11 cellular contexts compared by ENCODE assay signal in the genomic region with DNA sequence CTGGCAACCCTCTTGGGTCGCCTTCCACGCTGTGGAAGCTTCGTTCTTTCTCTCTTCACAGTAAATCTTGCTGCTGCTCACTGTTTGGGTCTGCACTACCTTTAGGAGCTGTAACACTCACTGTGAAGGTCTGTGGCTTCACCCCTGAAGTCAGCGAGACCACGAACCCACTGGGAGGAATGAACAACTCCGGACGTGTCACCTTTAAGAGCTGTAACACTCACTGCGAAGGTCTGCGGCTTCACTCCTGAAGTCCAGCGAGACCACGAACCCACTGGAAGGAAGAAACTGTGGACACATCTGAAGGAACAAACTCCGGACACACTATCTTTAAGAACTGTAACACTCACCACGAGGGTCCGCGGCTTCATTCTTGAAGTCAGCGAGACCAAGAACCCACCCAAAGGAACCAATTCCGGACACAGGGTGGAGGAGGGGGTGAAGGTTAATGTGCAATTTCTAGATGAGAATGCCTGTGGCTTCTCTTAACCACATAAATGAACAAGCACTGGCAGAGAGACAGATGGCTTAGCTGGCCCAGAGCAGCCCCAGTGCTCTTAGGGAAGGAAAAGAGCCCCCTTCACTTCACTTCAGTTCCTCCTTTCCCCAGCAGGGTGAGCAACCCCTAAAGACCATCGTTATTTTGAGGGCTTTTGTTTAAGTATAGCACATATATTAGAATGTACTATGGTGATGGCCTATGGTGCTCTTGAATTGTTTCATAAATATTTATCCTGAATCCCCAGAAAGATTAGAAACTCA.
DNase-seq lines count a peak whose midpoint lies in the region; ATAC-seq and TF ChIP-seq lines count a peak whose summit lies in the region.
"Had no signal": no experiment of that assay in that cellular context is flagged by ENCODE, and none has a peak within 500 bp of the region (broad histone marks: within the 10 kb centered on the region; RNA-seq: fewer than 3 reads in every experiment).

No MANE protein-coding gene starts in this region.

- no peaks in the 10 kb centered on the region for H3K79me1 ChIP-seq in mesendoderm (ENCODE audit: low read length)

- no peak overlapping the region for H4K8ac ChIP-seq in mesendoderm (ENCODE audit: low read depth, low read length)

- H3K4ac ChIP-seq in mesendoderm (ENCODE audit: low read depth, low read length): no peak overlapping the region

- no peaks in the 10 kb centered on the region for H3K9me3 ChIP-seq in sigmoid colon
- H3K9me3 ChIP-seq: adrenal gland, prostate gland had no signal

- intact Hi-C loops in sigmoid colon (cut with DNase I): no loop called here
- intact Hi-C loops in activated T-helper 1 cell treated with anti-CD3 and anti-CD28 coated beads, Interleukin-12 subunit alpha, Interleukin-12 subunit beta, Interleukin-2, Interleukin-4 antibody, amounts not matched to agents 30 ng/mL and 10 ng/mL and 1 ng/mL, durations not matched to agents 14 hours and 24 hours and 36 hours (cut with micrococcal nuclease): no loop called here

- H3K9me3 Mint-ChIP-seq in activated naive CD8-positive, alpha-beta T cell treated with anti-CD3 and anti-CD28 coated beads for 36 hours: no peaks in the 10 kb centered on the region
- H3K9me3 Mint-ChIP-seq in activated T-helper 1 cell treated with anti-CD3 and anti-CD28 coated beads, Interleukin-12 subunit alpha, Interleukin-12 subunit beta, Interleukin-2, Interleukin-4 antibody, amounts not matched to agents 30 ng/mL and 10 ng/mL and 1 ng/mL, durations not matched to agents 14 hours and 24 hours and 36 hours: no peaks in the 10 kb centered on the region

- H3K27me3 Mint-ChIP-seq in activated naive CD8-positive, alpha-beta T cell treated with anti-CD3 and anti-CD28 coated beads for 36 hours: peaks cover 12% of the 10 kb centered on the region
- no peaks in the 10 kb centered on the region for H3K27me3 Mint-ChIP-seq in activated T-helper 1 cell treated with anti-CD3 and anti-CD28 coated beads, Interleukin-12 subunit alpha, Interleukin-12 subunit beta, Interleukin-2, Interleukin-4 antibody, amounts not matched to agents 30 ng/mL and 10 ng/mL and 1 ng/mL, durations not matched to agents 14 hours and 24 hours and 36 hours (ENCODE audit: insufficient read depth)

- H3K9ac ChIP-seq in mesendoderm (ENCODE audit: low read length): no peak overlapping the region

- H3K4me1 Mint-ChIP-seq in activated naive CD8-positive, alpha-beta T cell treated with anti-CD3 and anti-CD28 coated beads for 36 hours: no peaks in the 10 kb centered on the region
- H3K4me1 Mint-ChIP-seq in activated T-helper 1 cell treated with anti-CD3 and anti-CD28 coated beads, Interleukin-12 subunit alpha, Interleukin-12 subunit beta, Interleukin-2, Interleukin-4 antibody, amounts not matched to agents 30 ng/mL and 10 ng/mL and 1 ng/mL, durations not matched to agents 14 hours and 24 hours and 36 hours (ENCODE audit: low read depth): no peaks in the 10 kb centered on the region

- no peaks in the 10 kb centered on the region for H3K79me2 ChIP-seq in mesendoderm (ENCODE audit: control insufficient read depth, insufficient read depth, low read length)

- no peak overlapping the region for H3K56ac ChIP-seq in mesendoderm (ENCODE audit: low read length)

- no peak overlapping the region for H2BK15ac ChIP-seq in mesendoderm (replicated peaks; ENCODE audit: low read depth)

- H3K23ac ChIP-seq in mesendoderm (ENCODE audit: low read length): no peak overlapping the region

- no peaks in the 10 kb centered on the region for H3K4me1 ChIP-seq in mesendoderm (ENCODE audit: control insufficient read depth, low read depth, low read length)
- H3K4me1 ChIP-seq in sigmoid colon: peaks cover 0 to 4% (median 0%) of the 10 kb centered on the region in 4 donors
- H3K4me1 ChIP-seq: adrenal gland, prostate gland had no signal

- TF ChIP-seq CTCF in sigmoid colon (IDR thresholded peaks at IDR 0.05): no peak

- H3K18ac ChIP-seq in mesendoderm (ENCODE audit: low read length): no peak overlapping the region

- no peaks in the 10 kb centered on the region for H3K36me3 ChIP-seq in mesendoderm (ENCODE audit: control insufficient read depth, insufficient read depth, low read length)
- no peaks in the 10 kb centered on the region for H3K36me3 ChIP-seq in sigmoid colon
- H3K36me3 ChIP-seq: adrenal gland, prostate gland had no signal

- no peak for TF ChIP-seq POLR2A in sigmoid colon (IDR thresholded peaks at IDR 0.05)

- no peak overlapping the region for H3K4me3 ChIP-seq in mesendoderm (ENCODE audit: low read length)
- no peak overlapping the region for H3K4me3 ChIP-seq in sigmoid colon
- H3K4me3 ChIP-seq: adrenal gland, prostate gland had no signal

- H3K27ac Mint-ChIP-seq in activated naive CD8-positive, alpha-beta T cell treated with anti-CD3 and anti-CD28 coated beads for 36 hours: no peak overlapping the region
- H3K27ac Mint-ChIP-seq in activated T-helper 1 cell treated with anti-CD3 and anti-CD28 coated beads, Interleukin-12 subunit alpha, Interleukin-12 subunit beta, Interleukin-2, Interleukin-4 antibody, amounts not matched to agents 30 ng/mL and 10 ng/mL and 1 ng/mL, durations not matched to agents 14 hours and 24 hours and 36 hours: no peak overlapping the region

- no peak for TF ChIP-seq EP300 in sigmoid colon (IDR thresholded peaks at IDR 0.05)

- no peak overlapping the region for H2BK5ac ChIP-seq in mesendoderm (ENCODE audit: low read length)

- no CpG with 5 or more reads among the region's 18 CpGs for WGBS in mesendoderm (ENCODE audit: extremely low coverage, insufficient coverage, low lambda C conversion rate)
- 55 to 81% methylated on average over 18 of the region's 18 CpGs for WGBS in sigmoid colon, 2 donors

- no peak overlapping the region for H4K5ac ChIP-seq in mesendoderm (ENCODE audit: low read length)

- no peak overlapping the region for H3K27ac ChIP-seq in mesendoderm (ENCODE audit: low read depth, low read length)
- no peak overlapping the region for H3K27ac ChIP-seq in sigmoid colon
- H3K27ac ChIP-seq: adrenal gland, prostate gland had no signal

- no peaks in the 10 kb centered on the region for H3K36me3 Mint-ChIP-seq in activated naive CD8-positive, alpha-beta T cell treated with anti-CD3 and anti-CD28 coated beads for 36 hours
- no peaks in the 10 kb centered on the region for H3K36me3 Mint-ChIP-seq in activated T-helper 1 cell treated with anti-CD3 and anti-CD28 coated beads, Interleukin-12 subunit alpha, Interleukin-12 subunit beta, Interleukin-2, Interleukin-4 antibody, amounts not matched to agents 30 ng/mL and 10 ng/mL and 1 ng/mL, durations not matched to agents 14 hours and 24 hours and 36 hours (ENCODE audit: low read depth)

- DNase-seq in EH (ENCODE audit: low read depth) (peak; percentile 9), HT1080 (ENCODE audit: low read depth) (peak; percentile 69), mesendoderm (peak; percentile 18), T-helper 9 cell (no peak), sigmoid colon (no peak)
- DNase-seq in activated naive CD8-positive, alpha-beta T cell treated with anti-CD3 and anti-CD28 coated beads for 36 hours: peak; percentile 2
- no peak for DNase-seq in activated T-helper 1 cell treated with anti-CD3 and anti-CD28 coated beads, Interleukin-12 subunit alpha, Interleukin-12 subunit beta, Interleukin-2, Interleukin-4 antibody, amounts not matched to agents 30 ng/mL and 10 ng/mL and 1 ng/mL, durations not matched to agents 14 hours and 24 hours and 36 hours (ENCODE audit: low spot score)
- DNase-seq: adrenal gland had no signal

- H3K27me3 ChIP-seq in mesendoderm (ENCODE audit: insufficient read depth, low read length, poor library complexity): no peaks in the 10 kb centered on the region
- no peaks in the 10 kb centered on the region for H3K27me3 ChIP-seq in sigmoid colon

- H2AK5ac ChIP-seq in mesendoderm (ENCODE audit: low read length): no peak overlapping the region

- H3K4me3 Mint-ChIP-seq in activated naive CD8-positive, alpha-beta T cell treated with anti-CD3 and anti-CD28 coated beads for 36 hours: no peak overlapping the region
- H3K4me3 Mint-ChIP-seq in activated T-helper 1 cell treated with anti-CD3 and anti-CD28 coated beads, Interleukin-12 subunit alpha, Interleukin-12 subunit beta, Interleukin-2, Interleukin-4 antibody, amounts not matched to agents 30 ng/mL and 10 ng/mL and 1 ng/mL, durations not matched to agents 14 hours and 24 hours and 36 hours: no peak overlapping the region

- no peak overlapping the region for H3K4me2 ChIP-seq in mesendoderm (ENCODE audit: low read length)

- H2BK120ac ChIP-seq in mesendoderm (ENCODE audit: low read depth, low read length): no peak overlapping the region

- ATAC-seq in HG02852 (IDR thresholded peaks at IDR 0.05; ENCODE audit: unreplicated experiment): no peak
- ATAC-seq: activated CD4-positive, CD25-positive, alpha-beta regulatory T cell treated with anti-CD3 and anti-CD28 coated beads, Interleukin-2, amount 50 U/mL, for 24 hours had no signal

Comparison
In these comparisons a context has a peak if more than half of its experiments do, and no peak if none do; other contexts are left out.
1. DNase-seq: peak in EH (single experiment), HT1080 (single experiment), activated naive CD8-positive, alpha-beta T cell treated with anti-CD3 and anti-CD28 coated beads for 36 hours (single experiment) and mesendoderm (single experiment); none in T-helper 9 cell (single experiment), sigmoid colon (single experiment) and activated T-helper 1 cell treated with anti-CD3 and anti-CD28 coated beads, Interleukin-12 subunit alpha, Interleukin-12 subunit beta, Interleukin-2, Interleukin-4 antibody, amounts not matched to agents 30 ng/mL and 10 ng/mL and 1 ng/mL, durations not matched to agents 14 hours and 24 hours and 36 hours (single experiment).